1 cellular context compared by ENCODE assay signal in the genomic region with DNA sequence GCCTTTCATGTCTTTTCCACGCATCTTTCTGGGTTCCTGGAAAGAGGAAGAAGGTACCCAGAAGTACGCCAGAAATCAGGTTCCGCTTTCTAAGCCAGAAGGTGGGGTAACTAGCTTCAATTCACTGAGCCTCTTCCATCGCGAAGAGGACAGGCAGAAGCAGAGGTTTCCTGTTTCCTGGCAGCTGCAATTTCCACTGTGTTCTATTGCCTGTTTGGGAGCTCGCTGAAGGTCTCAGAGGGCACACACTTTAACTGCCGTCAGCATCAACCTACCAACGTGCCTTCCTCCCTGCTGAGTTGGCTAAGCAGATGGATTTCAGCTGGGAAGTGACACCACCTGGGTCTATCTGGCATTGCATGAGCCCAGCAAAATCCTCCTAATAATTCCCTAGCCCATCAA.
TF ChIP-seq lines count a peak whose summit lies in the region.

No MANE protein-coding gene starts in this region.

TF ChIP-seq in GM12878, 131 proteins besides CTCF, POLR2A, EP300 and RAD21 (continued from another document):
- TF ChIP-seq FOXM1 (IDR thresholded peaks at IDR 0.05; ENCODE audit: low read depth, low read length) (no peak), IKZF2 (IDR thresholded peaks at IDR 0.05) (0 out of 4 replicates have a peak, but pooled peaks of 1 of the 2 experiments have one; percentile 22), ZNF217 (IDR thresholded peaks at IDR 0.05) (no peak), CREM (IDR thresholded peaks at IDR 0.05; ENCODE audit: low read depth) (no peak), BHLHE40 (IDR thresholded peaks at IDR 0.05; ENCODE audit: borderline replicate concordance in 1 of 2, low read depth in 2 of 2, low read length in 1 of 2) (no peak), HDGF (IDR thresholded peaks at IDR 0.05) (0 out of 2 replicates have a peak, but pooled peaks have one; percentile 45), RBBP5 (conservative IDR thresholded peaks at IDR 0.05) (no peak), SMC3 (IDR thresholded peaks at IDR 0.05; ENCODE audit: borderline replicate concordance, low read length) (peak; percentile 22; the same call in 1 of the 2 replicates), LARP7 (IDR thresholded peaks at IDR 0.05) (no peak), HCFC1 (IDR thresholded peaks at IDR 0.05; ENCODE audit: low read length) (0 out of 2 replicates have a peak, but pooled peaks have one; percentile 25)
- TF ChIP-seq, protein P1, sequence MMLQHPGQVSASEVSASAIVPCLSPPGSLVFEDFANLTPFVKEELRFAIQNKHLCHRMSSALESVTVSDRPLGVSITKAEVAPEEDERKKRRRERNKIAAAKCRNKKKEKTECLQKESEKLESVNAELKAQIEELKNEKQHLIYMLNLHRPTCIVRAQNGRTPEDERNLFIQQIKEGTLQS (IDR thresholded peaks at IDR 0.05; ENCODE audit: borderline replicate concordance, extremely low read depth, low read depth, low read length), result no peak
